Comparison of ENCODE assay signal across 31 cellular contexts in the genomic region with DNA sequence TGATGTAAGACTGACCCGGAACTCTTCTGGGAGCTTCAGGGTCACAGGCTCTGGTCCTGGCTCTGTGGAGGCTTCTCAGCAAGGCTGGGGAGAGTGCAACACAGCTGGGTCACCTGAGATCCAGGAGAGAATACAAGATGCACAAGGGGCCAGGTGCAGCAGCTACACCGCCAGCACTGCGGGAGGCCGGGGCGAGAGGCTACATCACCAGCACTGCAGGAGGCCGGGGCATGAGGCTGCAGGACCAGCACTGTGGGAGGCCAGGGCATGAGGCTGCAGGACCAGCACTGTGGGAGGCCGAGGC.
"Had no signal": no experiment of that assay in that cellular context is flagged by ENCODE, and none has a peak within 500 bp of the region (broad histone marks: within the 10 kb centered on the region; RNA-seq: fewer than 3 reads in every experiment).

No MANE protein-coding gene starts in this region.

- H3K36me3 ChIP-seq: adrenal gland, WERI-Rb-1 had no signal

- H3K27me3 ChIP-seq: adrenal gland, body of pancreas had no signal

- H3K27ac ChIP-seq: adrenal gland, body of pancreas, coronary artery, dorsolateral prefrontal cortex, WERI-Rb-1 had no signal

- H3K4me1 Mint-ChIP-seq: activated B cell treated with CpG ODN at 0.5 μM for 24 hours; activated CD4-positive, alpha-beta memory T cell treated with anti-CD3 and anti-CD28 coated beads, Interleukin-2, amount 10 ng/mL, durations not matched to agents 7 days and 5 days; T-helper 17 cell had no signal

- DNase-seq: activated B cell treated with CpG ODN at 0.5 μM for 24 hours; activated CD4-positive, alpha-beta memory T cell treated with anti-CD3 and anti-CD28 coated beads, Interleukin-2, amount 10 ng/mL, durations not matched to agents 7 days and 5 days; activated CD4-positive, alpha-beta T cell treated with anti-CD3 and anti-CD28 coated beads for 1 hour; activated CD4-positive, alpha-beta T cell treated with anti-CD3 and anti-CD28 coated beads for 4 hours; activated CD4-positive, alpha-beta T cell treated with anti-CD3 and anti-CD28 coated beads, Interleukin-2, amount 10 ng/mL, durations not matched to agents 7 days and 5 days; activated CD4-positive, alpha-beta T cell treated with anti-CD3 and anti-CD28 coated beads, Interleukin-2, amount 50 U/mL, for 4 hours; activated CD8-positive, alpha-beta memory T cell treated with anti-CD3 and anti-CD28 coated beads, Interleukin-2, amount 50 U/mL, for 48 hours; activated naive CD4-positive, alpha-beta T cell treated with anti-CD3 and anti-CD28 coated beads for 36 hours; activated naive CD8-positive, alpha-beta T cell treated with anti-CD3 and anti-CD28 coated beads for 36 hours; activated naive CD8-positive, alpha-beta T cell treated with anti-CD3 and anti-CD28 coated beads, Interleukin-2, amount 50 U/mL, for 24 hours; activated T-cell treated with anti-CD3 and anti-CD28 coated beads for 4 hours; activated T-cell treated with anti-CD3 and anti-CD28 coated beads, Interleukin-2, amount 50 U/mL, for 48 hours; amygdala; central memory CD4-positive, alpha-beta T cell; cerebellar nuclear complex; effector memory CD4-positive, alpha-beta T cell; endodermal cell; foreskin fibroblast; T1000; WERI-Rb-1 had no signal

- H3K9me3 Mint-ChIP-seq: activated CD4-positive, alpha-beta memory T cell treated with anti-CD3 and anti-CD28 coated beads, Interleukin-2, amount 10 ng/mL, durations not matched to agents 7 days and 5 days; activated CD4-positive, alpha-beta T cell treated with anti-CD3 and anti-CD28 coated beads, Interleukin-2, amount 10 ng/mL, durations not matched to agents 7 days and 5 days; activated naive CD4-positive, alpha-beta T cell treated with anti-CD3 and anti-CD28 coated beads, Interleukin-2, amount 50 U/mL, for 24 hours; activated naive CD8-positive, alpha-beta T cell treated with anti-CD3 and anti-CD28 coated beads for 36 hours; activated naive CD8-positive, alpha-beta T cell treated with anti-CD3 and anti-CD28 coated beads, Interleukin-2, amount 50 U/mL, for 24 hours; activated T-helper 2 cell treated with anti-CD3 and anti-CD28 coated beads, Interferon-gamma antibody, Interleukin-2, Interleukin-4, amounts not matched to agents 10 μg/mL and 5 μg/mL and 100 μg/mL, durations not matched to agents 14 hours and 24 hours and 36 hours; T-helper 2 cell treated with Interferon-gamma antibody and Interleukin-4, amounts not matched to agents 5 μg/mL and 100 μg/mL, for 36 hours had no signal

- H3K4me3 Mint-ChIP-seq: activated B cell treated with CpG ODN at 0.5 μM for 24 hours; activated CD4-positive, alpha-beta memory T cell treated with anti-CD3 and anti-CD28 coated beads, Interleukin-2, amount 10 ng/mL, durations not matched to agents 7 days and 5 days; activated CD4-positive, alpha-beta T cell treated with anti-CD3 and anti-CD28 coated beads, Interleukin-2, amount 10 ng/mL, durations not matched to agents 7 days and 5 days; activated naive CD4-positive, alpha-beta T cell treated with anti-CD3 and anti-CD28 coated beads for 36 hours; activated naive CD4-positive, alpha-beta T cell treated with anti-CD3 and anti-CD28 coated beads, Interleukin-2, amount 50 U/mL, for 24 hours; activated naive CD8-positive, alpha-beta T cell treated with anti-CD3 and anti-CD28 coated beads for 36 hours; activated naive CD8-positive, alpha-beta T cell treated with anti-CD3 and anti-CD28 coated beads, Interleukin-2, amount 50 U/mL, for 24 hours; activated T-helper 1 cell treated with anti-CD3 and anti-CD28 coated beads, Interleukin-12 subunit alpha, Interleukin-12 subunit beta, Interleukin-2, Interleukin-4 antibody, amounts not matched to agents 30 ng/mL and 10 ng/mL and 1 ng/mL, durations not matched to agents 14 hours and 24 hours and 36 hours; dendritic cell treated with granulocyte-macrophage colony-stimulating factor and Interleukin-4, amounts not matched to agents 40 ng/mL and 50 ng/mL, for 4 days; endodermal cell; T-helper 17 cell; T-helper 2 cell treated with Interferon-gamma antibody and Interleukin-4, amounts not matched to agents 5 μg/mL and 100 μg/mL, for 36 hours had no signal

- H3K27ac Mint-ChIP-seq: activated B cell treated with CpG ODN at 0.5 μM for 24 hours; activated CD4-positive, alpha-beta memory T cell treated with anti-CD3 and anti-CD28 coated beads, Interleukin-2, amount 10 ng/mL, durations not matched to agents 7 days and 5 days; activated CD4-positive, alpha-beta T cell treated with anti-CD3 and anti-CD28 coated beads, Interleukin-2, amount 10 ng/mL, durations not matched to agents 7 days and 5 days; activated naive CD4-positive, alpha-beta T cell treated with anti-CD3 and anti-CD28 coated beads for 36 hours; activated naive CD4-positive, alpha-beta T cell treated with anti-CD3 and anti-CD28 coated beads, Interleukin-2, amount 50 U/mL, for 24 hours; activated naive CD8-positive, alpha-beta T cell treated with anti-CD3 and anti-CD28 coated beads for 36 hours; activated naive CD8-positive, alpha-beta T cell treated with anti-CD3 and anti-CD28 coated beads, Interleukin-2, amount 50 U/mL, for 24 hours; activated T-helper 1 cell treated with anti-CD3 and anti-CD28 coated beads, Interleukin-12 subunit alpha, Interleukin-12 subunit beta, Interleukin-2, Interleukin-4 antibody, amounts not matched to agents 30 ng/mL and 10 ng/mL and 1 ng/mL, durations not matched to agents 14 hours and 24 hours and 36 hours; activated T-helper 2 cell treated with anti-CD3 and anti-CD28 coated beads, Interferon-gamma antibody, Interleukin-2, Interleukin-4, amounts not matched to agents 10 μg/mL and 5 μg/mL and 100 μg/mL, durations not matched to agents 14 hours and 24 hours and 36 hours; dendritic cell treated with granulocyte-macrophage colony-stimulating factor and Interleukin-4, amounts not matched to agents 40 ng/mL and 50 ng/mL, for 4 days; endodermal cell; T-helper 17 cell; T-helper 2 cell treated with Interferon-gamma antibody and Interleukin-4, amounts not matched to agents 5 μg/mL and 100 μg/mL, for 36 hours had no signal

- ATAC-seq: activated naive CD8-positive, alpha-beta T cell treated with anti-CD3 and anti-CD28 coated beads, Interleukin-2, amount 50 U/mL, for 24 hours; body of pancreas; esophagus mucosa; T-helper 17 cell had no signal

- H3K9me3 ChIP-seq: adrenal gland, body of pancreas had no signal

- H3K4me3 ChIP-seq: adrenal gland, body of pancreas, coronary artery, dorsolateral prefrontal cortex had no signal

- H3K27me3 Mint-ChIP-seq: activated CD4-positive, alpha-beta memory T cell treated with anti-CD3 and anti-CD28 coated beads, Interleukin-2, amount 10 ng/mL, durations not matched to agents 7 days and 5 days; activated CD4-positive, alpha-beta T cell treated with anti-CD3 and anti-CD28 coated beads, Interleukin-2, amount 10 ng/mL, durations not matched to agents 7 days and 5 days; activated naive CD4-positive, alpha-beta T cell treated with anti-CD3 and anti-CD28 coated beads, Interleukin-2, amount 50 U/mL, for 24 hours; activated naive CD8-positive, alpha-beta T cell treated with anti-CD3 and anti-CD28 coated beads for 36 hours; activated naive CD8-positive, alpha-beta T cell treated with anti-CD3 and anti-CD28 coated beads, Interleukin-2, amount 50 U/mL, for 24 hours had no signal

- H3K36me3 Mint-ChIP-seq: activated naive CD8-positive, alpha-beta T cell treated with anti-CD3 and anti-CD28 coated beads for 36 hours had no signal
